ENCODE assay signal across 1 cellular context in genomic region chr10:95656291-95657164, GRCh38.
TF ChIP-seq lines count a peak whose summit lies in the region.

Gene ALDH18A1, minus strand, starts transcription at chr10:95656711. Its CDS starts 3,334 bp downstream, at chr10:95653377.

TF ChIP-seq in K562, 482 proteins besides CTCF, POLR2A, EP300 and RAD21 (continued from another document and continues in another):
- TF ChIP-seq ZNF592 (IDR thresholded peaks at IDR 0.05) (0 out of 2 replicates have a peak, but pooled peaks have one; percentile 34), C11orf30 (IDR thresholded peaks at IDR 0.05; ENCODE audit: low read depth) (no peak), BCOR (IDR thresholded peaks at IDR 0.05) (no peak), POLR3A (IDR thresholded peaks at IDR 0.05; ENCODE audit: borderline replicate concordance, extremely low read depth, insufficient read depth, insufficient read length) (no peak), XRCC5 (IDR thresholded peaks at IDR 0.05; ENCODE audit: low read depth, low read length) (no peak), CBX2 (IDR thresholded peaks at IDR 0.05; ENCODE audit: insufficient read depth, low read length, poor library complexity, severe bottlenecking) (no peak), SMARCA4 (IDR thresholded peaks at IDR 0.05) (no peak), ZBTB7A (IDR thresholded peaks at IDR 0.05; ENCODE audit: borderline replicate concordance, control insufficient read depth, low read depth, low read length) (no peak; the same call in 1 of the 2 replicates), MEIS2 (IDR thresholded peaks at IDR 0.05; ENCODE audit: partially characterized antibody) (no peak), CBX8 (IDR thresholded peaks at IDR 0.05; ENCODE audit: borderline replicate concordance, extremely low read depth, low read depth, low read length, poor library complexity, severe bottlenecking) (no peak), NUFIP1 (IDR thresholded peaks at IDR 0.05; ENCODE audit: partially characterized antibody) (no peak), MED1 (CRISPR knock-in tag; IDR thresholded peaks at IDR 0.05; ENCODE audit: borderline replicate concordance) (no peak), ELK3 (CRISPR knock-in tag; IDR thresholded peaks at IDR 0.05) (no peak), PHF21A (IDR thresholded peaks at IDR 0.05; ENCODE audit: borderline replicate concordance, low read depth) (no peak), NCOR1 (IDR thresholded peaks at IDR 0.05) (no peak), SOX6 (IDR thresholded peaks at IDR 0.05) (no peak), DIDO1 (tag; IDR thresholded peaks at IDR 0.05; ENCODE audit: low read depth) (no peak), TRIM28 (IDR thresholded peaks at IDR 0.05) (no peak), FOXJ3 (CRISPR knock-in tag; IDR thresholded peaks at IDR 0.05) (no peak), AFF1 (IDR thresholded peaks at IDR 0.05; ENCODE audit: low read depth in 1 of 2, partially characterized antibody in 2 of 2) (no peak), ZNF785 (CRISPR knock-in tag; IDR thresholded peaks at IDR 0.05) (no peak), TAF9B (IDR thresholded peaks at IDR 0.05; ENCODE audit: partially characterized antibody) (no peak), CSDE1 (IDR thresholded peaks at IDR 0.05) (no peak), PTBP1 (IDR thresholded peaks at IDR 0.05; ENCODE audit: low read depth, low read length) (peak; percentile 89; the same call in 1 of the 2 replicates), JUNB (CRISPR knock-in tag; conservative IDR thresholded peaks at IDR 0.05) (no peak), ZNF408 (CRISPR knock-in tag; IDR thresholded peaks at IDR 0.05; ENCODE audit: low read depth) (no peak), SIN3B (IDR thresholded peaks at IDR 0.05; ENCODE audit: low read depth) (no peak), HLTF (IDR thresholded peaks at IDR 0.05) (no peak), SUPT5H (IDR thresholded peaks at IDR 0.05) (0 out of 2 replicates have a peak, but pooled peaks have one; percentile 35), NFE2 (IDR thresholded peaks at IDR 0.05; ENCODE audit: low read depth) (no peak), ZNF184 (CRISPR knock-in tag; IDR thresholded peaks at IDR 0.05) (no peak), GTF2E2 (tag; IDR thresholded peaks at IDR 0.05) (no peak), ELF2 (CRISPR knock-in tag; IDR thresholded peaks at IDR 0.05) (no peak), MYNN (IDR thresholded peaks at IDR 0.05) (no peak), MYNN (CRISPR knock-in tag; IDR thresholded peaks at IDR 0.05) (no peak), MCM7 (IDR thresholded peaks at IDR 0.05) (no peak), STAT5A (IDR thresholded peaks at IDR 0.05; ENCODE audit: borderline replicate concordance, low read length) (no peak), KHSRP (IDR thresholded peaks at IDR 0.05) (no peak)
- TF ChIP-seq, protein P1, sequence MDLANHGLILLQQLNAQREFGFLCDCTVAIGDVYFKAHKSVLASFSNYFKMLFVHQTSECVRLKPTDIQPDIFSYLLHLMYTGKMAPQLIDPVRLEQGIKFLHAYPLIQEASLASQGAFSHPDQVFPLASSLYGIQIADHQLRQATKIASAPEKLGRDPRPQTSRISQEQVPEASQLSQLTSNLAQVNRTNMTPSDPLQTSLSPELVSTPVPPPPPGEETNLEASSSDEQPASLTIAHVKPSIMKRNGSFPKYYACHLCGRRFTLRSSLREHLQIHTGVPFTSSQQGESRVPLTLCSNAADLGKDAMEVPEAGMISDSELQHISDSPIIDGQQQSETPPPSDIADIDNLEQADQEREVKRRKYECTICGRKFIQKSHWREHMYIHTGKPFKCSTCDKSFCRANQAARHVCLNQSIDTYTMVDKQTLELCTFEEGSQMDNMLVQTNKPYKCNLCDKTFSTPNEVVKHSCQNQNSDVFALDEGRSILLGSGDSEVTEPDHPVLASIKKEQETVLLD (IDR thresholded peaks at IDR 0.05) = no peak
- TF ChIP-seq, protein P2, sequence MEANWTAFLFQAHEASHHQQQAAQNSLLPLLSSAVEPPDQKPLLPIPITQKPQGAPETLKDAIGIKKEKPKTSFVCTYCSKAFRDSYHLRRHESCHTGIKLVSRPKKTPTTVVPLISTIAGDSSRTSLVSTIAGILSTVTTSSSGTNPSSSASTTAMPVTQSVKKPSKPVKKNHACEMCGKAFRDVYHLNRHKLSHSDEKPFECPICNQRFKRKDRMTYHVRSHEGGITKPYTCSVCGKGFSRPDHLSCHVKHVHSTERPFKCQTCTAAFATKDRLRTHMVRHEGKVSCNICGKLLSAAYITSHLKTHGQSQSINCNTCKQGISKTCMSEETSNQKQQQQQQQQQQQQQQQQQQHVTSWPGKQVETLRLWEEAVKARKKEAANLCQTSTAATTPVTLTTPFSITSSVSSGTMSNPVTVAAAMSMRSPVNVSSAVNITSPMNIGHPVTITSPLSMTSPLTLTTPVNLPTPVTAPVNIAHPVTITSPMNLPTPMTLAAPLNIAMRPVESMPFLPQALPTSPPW (CRISPR knock-in tag; IDR thresholded peaks at IDR 0.05) = no peak; the same call in 1 of the 2 replicates
- TF ChIP-seq, protein P3, sequence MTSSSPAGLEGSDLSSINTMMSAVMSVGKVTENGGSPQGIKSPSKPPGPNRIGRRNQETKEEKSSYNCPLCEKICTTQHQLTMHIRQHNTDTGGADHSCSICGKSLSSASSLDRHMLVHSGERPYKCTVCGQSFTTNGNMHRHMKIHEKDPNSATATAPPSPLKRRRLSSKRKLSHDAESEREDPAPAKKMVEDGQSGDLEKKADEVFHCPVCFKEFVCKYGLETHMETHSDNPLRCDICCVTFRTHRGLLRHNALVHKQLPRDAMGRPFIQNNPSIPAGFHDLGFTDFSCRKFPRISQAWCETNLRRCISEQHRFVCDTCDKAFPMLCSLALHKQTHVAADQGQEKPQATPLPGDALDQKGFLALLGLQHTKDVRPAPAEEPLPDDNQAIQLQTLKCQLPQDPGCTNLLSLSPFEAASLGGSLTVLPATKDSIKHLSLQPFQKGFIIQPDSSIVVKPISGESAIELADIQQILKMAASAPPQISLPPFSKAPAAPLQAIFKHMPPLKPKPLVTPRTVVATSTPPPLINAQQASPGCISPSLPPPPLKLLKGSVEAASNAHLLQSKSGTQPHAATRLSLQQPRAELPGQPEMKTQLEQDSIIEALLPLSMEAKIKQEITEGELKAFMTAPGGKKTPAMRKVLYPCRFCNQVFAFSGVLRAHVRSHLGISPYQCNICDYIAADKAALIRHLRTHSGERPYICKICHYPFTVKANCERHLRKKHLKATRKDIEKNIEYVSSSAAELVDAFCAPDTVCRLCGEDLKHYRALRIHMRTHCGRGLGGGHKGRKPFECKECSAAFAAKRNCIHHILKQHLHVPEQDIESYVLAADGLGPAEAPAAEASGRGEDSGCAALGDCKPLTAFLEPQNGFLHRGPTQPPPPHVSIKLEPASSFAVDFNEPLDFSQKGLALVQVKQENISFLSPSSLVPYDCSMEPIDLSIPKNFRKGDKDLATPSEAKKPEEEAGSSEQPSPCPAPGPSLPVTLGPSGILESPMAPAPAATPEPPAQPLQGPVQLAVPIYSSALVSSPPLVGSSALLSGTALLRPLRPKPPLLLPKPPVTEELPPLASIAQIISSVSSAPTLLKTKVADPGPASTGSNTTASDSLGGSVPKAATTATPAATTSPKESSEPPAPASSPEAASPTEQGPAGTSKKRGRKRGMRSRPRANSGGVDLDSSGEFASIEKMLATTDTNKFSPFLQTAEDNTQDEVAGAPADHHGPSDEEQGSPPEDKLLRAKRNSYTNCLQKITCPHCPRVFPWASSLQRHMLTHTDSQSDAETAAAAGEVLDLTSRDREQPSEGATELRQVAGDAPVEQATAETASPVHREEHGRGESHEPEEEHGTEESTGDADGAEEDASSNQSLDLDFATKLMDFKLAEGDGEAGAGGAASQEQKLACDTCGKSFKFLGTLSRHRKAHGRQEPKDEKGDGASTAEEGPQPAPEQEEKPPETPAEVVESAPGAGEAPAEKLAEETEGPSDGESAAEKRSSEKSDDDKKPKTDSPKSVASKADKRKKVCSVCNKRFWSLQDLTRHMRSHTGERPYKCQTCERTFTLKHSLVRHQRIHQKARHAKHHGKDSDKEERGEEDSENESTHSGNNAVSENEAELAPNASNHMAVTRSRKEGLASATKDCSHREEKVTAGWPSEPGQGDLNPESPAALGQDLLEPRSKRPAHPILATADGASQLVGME (CRISPR knock-in tag; IDR thresholded peaks at IDR 0.05) = no peak
- TF ChIP-seq, protein P4, sequence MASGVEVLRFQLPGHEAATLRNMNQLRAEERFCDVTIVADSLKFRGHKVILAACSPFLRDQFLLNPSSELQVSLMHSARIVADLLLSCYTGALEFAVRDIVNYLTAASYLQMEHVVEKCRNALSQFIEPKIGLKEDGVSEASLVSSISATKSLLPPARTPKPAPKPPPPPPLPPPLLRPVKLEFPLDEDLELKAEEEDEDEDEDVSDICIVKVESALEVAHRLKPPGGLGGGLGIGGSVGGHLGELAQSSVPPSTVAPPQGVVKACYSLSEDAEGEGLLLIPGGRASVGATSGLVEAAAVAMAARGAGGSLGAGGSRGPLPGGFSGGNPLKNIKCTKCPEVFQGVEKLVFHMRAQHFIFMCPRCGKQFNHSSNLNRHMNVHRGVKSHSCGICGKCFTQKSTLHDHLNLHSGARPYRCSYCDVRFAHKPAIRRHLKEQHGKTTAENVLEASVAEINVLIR (CRISPR knock-in tag; IDR thresholded peaks at IDR 0.05) = no peak
